Comparison of ENCODE assay signal across 8 cellular contexts in genomic region chr1:6180578-6181311, GRCh38. TPM values are rescaled to one million over a fixed set of nuclear protein-coding genes. Genes with fewer than 3 reads are reported as not detected.
DNase-seq lines count a peak whose midpoint lies in the region; ATAC-seq, FAIRE-seq and TF ChIP-seq lines count a peak whose summit lies in the region.

No MANE protein-coding gene starts in this region.

- no peak overlapping the region for H2AFZ ChIP-seq in H9 (ENCODE audit: low read length)
- no peak overlapping the region for H2AFZ ChIP-seq in K562 (ENCODE audit: low read depth, low read length)
- no peak overlapping the region for H2AFZ ChIP-seq in neural progenitor cell (replicated peaks)

- no peak overlapping the region for H2BK12ac ChIP-seq in H9 (ENCODE audit: insufficient read length, low read depth, low read length)

- no peak for TF ChIP-seq RAD21 in K562 (CRISPR knock-in tag; conservative IDR thresholded peaks at IDR 0.05 in 1 of 2, IDR thresholded peaks at IDR 0.05 in 1 of 2)

- no peak overlapping the region for H2AK5ac ChIP-seq in H9 (ENCODE audit: insufficient read length, low read length)

- H3K27ac ChIP-seq in H9 (ENCODE audit: insufficient read length, low read depth, low read length) (no peak overlapping the region), K562 (ENCODE audit: extremely low read depth, low read depth, low read length) (no peak overlapping the region), neural progenitor cell (no peak overlapping the region)

- no peaks in the 10 kb centered on the region for H3K9me3 Mint-ChIP-seq in H9
- no peaks in the 10 kb centered on the region for H3K9me3 Mint-ChIP-seq in neural progenitor cell

- peaks cover 32 to 40% of the 10 kb centered on the region in 2 experiments for H3K4me1 Mint-ChIP-seq in H9
- H3K4me1 Mint-ChIP-seq in neural progenitor cell: peaks cover 14% of the 10 kb centered on the region

- H4K8ac ChIP-seq in H9 (replicated peaks; ENCODE audit: insufficient read length, low read depth, low read length): no peak overlapping the region

- H3K36me3 ChIP-seq in K562 (ENCODE audit: control insufficient read depth, insufficient read depth, low read length): peaks cover 16% of the 10 kb centered on the region
- H3K36me3 ChIP-seq in neural progenitor cell: no peaks in the 10 kb centered on the region

- H3K4ac ChIP-seq in H9 (ENCODE audit: low read depth, low read length): no peak overlapping the region

- H3K4me1 ChIP-seq in H9 (ENCODE audit: insufficient read depth, low read length) (peaks cover 4% of the 10 kb centered on the region; the same call in 1 of the 2 replicates), K562 (replicated peaks in 1 of 2; ENCODE audit: control insufficient read depth in 2 of 2, insufficient read depth in 2 of 2, low read length in 2 of 2) (peaks cover 3 to 14% of the 10 kb centered on the region in 2 experiments; a peak in 3 of 5 replicates), neural progenitor cell (peaks cover 21% of the 10 kb centered on the region)

- H3K27ac Mint-ChIP-seq in H9: no peak overlapping the region
- H3K27ac Mint-ChIP-seq in neural progenitor cell: no peak overlapping the region

- TF ChIP-seq EP300 in K562 (IDR thresholded peaks at IDR 0.05; ENCODE audit: low read length): no peak

- intact Hi-C loops in K562 (cut with micrococcal nuclease): no loop called here

- no TSS peak for BruUV-seq in K562 (replicated peaks; lab: Mats Ljungman, UMichigan)

- H3K23ac ChIP-seq in H9 (ENCODE audit: insufficient read length, low read depth, low read length): no peak overlapping the region

- H3K79me2 ChIP-seq in H9 (ENCODE audit: insufficient read depth, low read length): no peaks in the 10 kb centered on the region
- peaks cover 1% of the 10 kb centered on the region; the same call in 1 of the 3 replicates for H3K79me2 ChIP-seq in K562 (ENCODE audit: control insufficient read depth, insufficient read depth, low read length)
- peaks cover 2% of the 10 kb centered on the region for H3K79me2 ChIP-seq in neural progenitor cell (ENCODE audit: low read depth)

- H3K9ac ChIP-seq in H9 (ENCODE audit: extremely low read depth, insufficient read length, low read length): no peak overlapping the region
- H3K9ac ChIP-seq in K562 (ENCODE audit: insufficient read depth in 1 of 2, low read depth in 2 of 2, low read length in 2 of 2): no peak overlapping the region; a peak in 1 of 4 replicates
- H3K9ac ChIP-seq in neural progenitor cell: no peak overlapping the region

- no peak overlapping the region for H2BK5ac ChIP-seq in H9 (ENCODE audit: insufficient read length, low read length)

- no peak for TF ChIP-seq POLR2A in K562 (conservative IDR thresholded peaks at IDR 0.05)

- no peak for FAIRE-seq in K562 (lab: Jason Lieb, UNC)

- CTCF ChIA-PET in K562 (lab: Yijun Ruan, JAX; ENCODE audit: low intra/inter-chr PET ratio): interaction anchor here (0.5 kb wide), 1 partner anchor 387 kb away, joined by 3 read pairs; no protein-coding TSS in a partner anchor
- CTCF ChIA-PET in GM10248 (lab: Yijun Ruan, JAX): interaction anchor here (1.0 to 1.2 kb wide), 2 partner anchors 12 to 28 kb away, joined by 3 read pairs; no protein-coding TSS in a partner anchor
- CTCF ChIA-PET in HEK293T (lab: Yijun Ruan, JAX): interaction anchor here (1.0 to 1.1 kb wide), 2 partner anchors 72 to 145 kb away, joined by 3 read pairs; no protein-coding TSS in a partner anchor

- in situ Hi-C loops in K562 (cut with MboI): no loop called here

- no peak overlapping the region for H4K91ac ChIP-seq in H9 (ENCODE audit: insufficient read length, low read depth, low read length)

- WGBS in H9 (ENCODE audit: extremely low coverage, insufficient read length, low lambda C conversion rate): no CpG with 5 or more reads among the region's 54 CpGs
- 74% methylated on average over 44 of the region's 54 CpGs for WGBS in K562 (ENCODE audit: insufficient coverage, low coverage, missing lambda C conversion rate)

- POLR2A ChIA-PET in K562 (lab: Yijun Ruan, JAX) (interaction anchor here (1.0 kb wide), 1 partner anchor 15 kb away, joined by 3 read pairs; no protein-coding TSS in a partner anchor), GM10248 (lab: Yijun Ruan, JAX) (no interaction called here), HEK293T (lab: Yijun Ruan, JAX) (no interaction called here)

- H3K9me3 ChIP-seq in H9 (ENCODE audit: control insufficient read depth, low read depth, low read length) (no peaks in the 10 kb centered on the region), K562 (replicated peaks; ENCODE audit: control insufficient read depth, insufficient read depth, low read depth, low read length) (no peaks in the 10 kb centered on the region), neural progenitor cell (ENCODE audit: low read depth) (no peaks in the 10 kb centered on the region)

- TF ChIP-seq CTCF in H9 (conservative IDR thresholded peaks at IDR 0.05) (no peak), K562 (IDR thresholded peaks at IDR 0.05 in 2 of 3, conservative IDR thresholded peaks at IDR 0.05 in 1 of 3; ENCODE audit: insufficient read depth in 2 of 3, low read depth in 1 of 3, low read length in 3 of 3) (no peak), neural progenitor cell (IDR thresholded peaks at IDR 0.05) (no peak), GM10248 (IDR thresholded peaks at IDR 0.05; ENCODE audit: control extremely low read depth, extremely low read depth, low read depth, missing control alignments) (no peak)

- H3K4me3 Mint-ChIP-seq in H9 (peak overlapping the region; percentile 48 to 74), neural progenitor cell (peak overlapping the region; percentile 67)

- H3K18ac ChIP-seq in H9 (ENCODE audit: insufficient read length, low read depth, low read length): peak overlapping the region; percentile 1

- H3T11ph ChIP-seq in H9 (ENCODE audit: low read length): no peak overlapping the region

- H3K56ac ChIP-seq in H9 (ENCODE audit: insufficient read length, low read depth, low read length): no peak overlapping the region

- peak overlapping the region; percentile 24; the same call in 1 of the 2 replicates for H3K14ac ChIP-seq in H9 (ENCODE audit: insufficient read depth, low read length)

- H2BK120ac ChIP-seq in H9 (ENCODE audit: low read depth, low read length, poor library complexity, severe bottlenecking): no peak overlapping the region

- no peaks in the 10 kb centered on the region for H3K23me2 ChIP-seq in H9 (ENCODE audit: insufficient read length, low read depth, low read length, poor library complexity, severe bottlenecking)

- peaks cover 45% of the 10 kb centered on the region for H3F3A ChIP-seq in neural progenitor cell (ENCODE audit: low read depth)

- peaks cover 3 to 16% (median 4%) of the 10 kb centered on the region in 3 experiments; a peak in 6 of 7 replicates for H3K36me3 Mint-ChIP-seq in H9 (ENCODE audit: insufficient read depth in 1 of 3, low read depth in 3 of 3)
- H3K36me3 Mint-ChIP-seq in neural progenitor cell: peaks cover 4% of the 10 kb centered on the region

- H4K20me1 ChIP-seq in H9 (ENCODE audit: control insufficient read depth, insufficient read depth, insufficient read length): no peaks in the 10 kb centered on the region
- peaks cover 48% of the 10 kb centered on the region for H4K20me1 ChIP-seq in K562 (replicated peaks; ENCODE audit: control insufficient read depth, insufficient read depth, low read length)
- peaks cover 75% of the 10 kb centered on the region for H4K20me1 ChIP-seq in neural progenitor cell (ENCODE audit: low read depth)

- H3K79me1 ChIP-seq in H9 (ENCODE audit: insufficient read depth, low read depth, low read length, poor library complexity, severe bottlenecking): no peaks in the 10 kb centered on the region

- no peak overlapping the region for H3K4me3 ChIP-seq in K562
- H3K4me3 ChIP-seq in neural progenitor cell: peak overlapping the region; percentile 51

- H3K27me3 ChIP-seq in H9 (ENCODE audit: insufficient read depth, low read length) (peaks cover 14% of the 10 kb centered on the region; the same call in 1 of the 2 replicates), K562 (ENCODE audit: control insufficient read depth in 2 of 2, insufficient read depth in 2 of 2, low read length in 2 of 2) (peaks cover 0 to 9% of the 10 kb centered on the region in 2 experiments; a peak in 1 of 5 replicates), neural progenitor cell (peaks cover 76% of the 10 kb centered on the region)

- no peak overlapping the region for H2BK15ac ChIP-seq in H9 (ENCODE audit: low read depth, low read length)

- H4K5ac ChIP-seq in H9 (ENCODE audit: insufficient read length, low read depth, low read length): no peak overlapping the region

- no peak overlapping the region for H3K4me2 ChIP-seq in H9 (ENCODE audit: insufficient read depth, insufficient read length, low read length)
- no peak overlapping the region for H3K4me2 ChIP-seq in K562 (ENCODE audit: insufficient read depth, low read length)
- peak overlapping the region; percentile 79 for H3K4me2 ChIP-seq in neural progenitor cell

- H2BK20ac ChIP-seq in H9 (ENCODE audit: low read depth, low read length, poor library complexity, severe bottlenecking): no peak overlapping the region

- H3K27me3 Mint-ChIP-seq in H9 (ENCODE audit: low read depth) (peaks cover 35% of the 10 kb centered on the region), neural progenitor cell (ENCODE audit: insufficient read depth, low read depth) (peaks cover 48% of the 10 kb centered on the region)

- peaks cover 4% of the 10 kb centered on the region for H3K9me1 ChIP-seq in K562 (ENCODE audit: control insufficient read depth, insufficient read depth, low read length)

- DNase-seq in COLO668 (lab: John Stamatoyannopoulos, UW; ENCODE audit: unreplicated experiment) (peak; percentile 46), H9 (peak; percentile 62), K562 (ENCODE audit: extremely low read depth in 1 of 4, low spot score in 3 of 4) (no peak), neural progenitor cell (ENCODE audit: low spot score) (peak; percentile 54), NCI-H1092 treated with DMSO at 0.1 percent for 48 hours (lab: John Stamatoyannopoulos, UW) (no peak), GM10248 (ENCODE audit: extremely low spot score) (no peak), hypothalamus (lab: John Stamatoyannopoulos, UW) (no peak), HEK293T (ENCODE audit: extremely low spot score) (no peak)

- ATAC-seq in K562: no peak

RNA-seq across cellular contexts. Expression of gene CHD5, which starts 0.6 kb away (rescaled TPM):
- total RNA-seq in H9 (2021) (0.99 and 1.6 TPM in 2 replicates), K562 (2014; rRNA removed) (0.18 and 0.49 TPM in 2 replicates), K562 (2014; rRNA removed; fragmentation: Illumina TruSeq; extraction: Trizol) (0.04 and 0.06 TPM in 2 replicates), K562 (2015; rRNA removed; fragmentation: Illumina TruSeq; extraction: Trizol) (0.04 and 0.07 TPM in 2 replicates), K562 (2021) (0.09 and 0.16 TPM in 2 replicates), neural progenitor cell (ENCODE audit: low replicate concordance) (0.17 and 0.22 TPM in 2 replicates)
- total RNA-seq in K562 (2011; cell fraction: chromatin; rRNA removed; ENCODE audit: low replicate concordance): 0.56 and 1.7 TPM in 2 replicates
- total RNA-seq in K562 (2011; cell fraction: nucleolus; rRNA removed): 0.53 and 0.67 TPM in 2 replicates
- total RNA-seq in K562 (2011; cell fraction: nucleoplasm; rRNA removed): 0.23 and 0.37 TPM in 2 replicates
- polyA plus RNA-seq in K562 (2011; rRNA removed) (0.11 and 0.16 TPM in 2 replicates), K562 (2014; fragmentation: Illumina TruSeq; extraction: Trizol) (0.03 and 0.39 TPM in 2 replicates), K562 (2014; fragmentation: Nextera tagmentation; extraction: Ambion mirVana) (not detected), K562 (2014; rRNA removed) (0.51 and 0.52 TPM in 2 replicates)
- polyA plus RNA-seq in K562 (2011; cell fraction: cytosol; rRNA removed): 0.07 and 0.16 TPM in 2 replicates
- polyA plus RNA-seq in K562 (2011; cell fraction: nucleus; rRNA removed): 0.75 and 1.2 TPM in 2 replicates
- polyA plus RNA-seq in K562 (2012): 0.09 and 0.18 TPM in 2 replicates
- 0.11 and 0.15 TPM in 2 replicates for polyA minus RNA-seq in K562 (2011; rRNA and poly(A)+ RNA removed)
- polyA minus RNA-seq in K562 (2011; cell fraction: cytosol; rRNA and poly(A)+ RNA removed): not detected in 2 replicates
- polyA minus RNA-seq in K562 (2011; cell fraction: nucleus; rRNA and poly(A)+ RNA removed): 0.67 TPM in 2 replicates

RNA-seq across cellular contexts. Expression of gene RPL22, which starts 18.6 kb away (rescaled TPM):
- total RNA-seq in H9 (2021) (547 and 582 TPM in 2 replicates), K562 (2014; rRNA removed) (344 and 467 TPM in 2 replicates), K562 (2014; rRNA removed; fragmentation: Illumina TruSeq; extraction: Trizol) (1,165 and 1,306 TPM in 2 replicates), K562 (2015; rRNA removed; fragmentation: Illumina TruSeq; extraction: Trizol) (548 and 579 TPM in 2 replicates), K562 (2021) (578 and 629 TPM in 2 replicates), neural progenitor cell (ENCODE audit: low replicate concordance) (261 and 410 TPM in 2 replicates)
- 123 and 176 TPM in 2 replicates for total RNA-seq in K562 (2011; cell fraction: chromatin; rRNA removed; ENCODE audit: low replicate concordance)
- 90.0 and 92.7 TPM in 2 replicates for total RNA-seq in K562 (2011; cell fraction: nucleolus; rRNA removed)
- 151 and 187 TPM in 2 replicates for total RNA-seq in K562 (2011; cell fraction: nucleoplasm; rRNA removed)
- polyA plus RNA-seq in K562 (2011; rRNA removed) (446 and 607 TPM in 2 replicates), K562 (2014; fragmentation: Illumina TruSeq; extraction: Trizol) (658 and 673 TPM in 2 replicates), K562 (2014; fragmentation: Nextera tagmentation; extraction: Ambion mirVana) (100 to 1,000 TPM; 581 to 618 TPM), K562 (2014; rRNA removed) (542 and 593 TPM in 2 replicates)
- polyA plus RNA-seq in K562 (2011; cell fraction: cytosol; rRNA removed): 48.5 and 166 TPM in 2 replicates
- polyA plus RNA-seq in K562 (2011; cell fraction: nucleus; rRNA removed): 62.0 and 114 TPM in 2 replicates
- polyA plus RNA-seq in K562 (2012): 1,489 and 2,642 TPM in 2 replicates
- 169 and 228 TPM in 2 replicates for polyA minus RNA-seq in K562 (2011; rRNA and poly(A)+ RNA removed)
- 72.4 and 86.6 TPM in 2 replicates for polyA minus RNA-seq in K562 (2011; cell fraction: cytosol; rRNA and poly(A)+ RNA removed)
- 44.0 and 81.2 TPM in 2 replicates for polyA minus RNA-seq in K562 (2011; cell fraction: nucleus; rRNA and poly(A)+ RNA removed)

RNA-seq across cellular contexts. Expression of gene RNF207, which starts 25.2 kb away (rescaled TPM):
- total RNA-seq in H9 (2021) (4.9 and 7.1 TPM in 2 replicates), K562 (2014; rRNA removed) (16.8 and 17.8 TPM in 2 replicates), K562 (2014; rRNA removed; fragmentation: Illumina TruSeq; extraction: Trizol) (5.3 and 7.0 TPM in 2 replicates), K562 (2015; rRNA removed; fragmentation: Illumina TruSeq; extraction: Trizol) (10.9 and 12.9 TPM in 2 replicates), K562 (2021) (21.7 and 26.6 TPM in 2 replicates), neural progenitor cell (ENCODE audit: low replicate concordance) (3.1 and 5.9 TPM in 2 replicates)
- total RNA-seq in K562 (2011; cell fraction: chromatin; rRNA removed; ENCODE audit: low replicate concordance): 82.0 and 222 TPM in 2 replicates
- 147 and 149 TPM in 2 replicates for total RNA-seq in K562 (2011; cell fraction: nucleolus; rRNA removed)
- total RNA-seq in K562 (2011; cell fraction: nucleoplasm; rRNA removed): 90.3 and 94.3 TPM in 2 replicates
- polyA plus RNA-seq in K562 (2011; rRNA removed) (10.8 and 17.6 TPM in 2 replicates), K562 (2014; fragmentation: Illumina TruSeq; extraction: Trizol) (13.4 and 14.7 TPM in 2 replicates), K562 (2014; fragmentation: Nextera tagmentation; extraction: Ambion mirVana) (1 to 10 TPM; 2.7 to 4.3 TPM), K562 (2014; rRNA removed) (30.6 and 37.1 TPM in 2 replicates)
- 7.7 and 14.1 TPM in 2 replicates for polyA plus RNA-seq in K562 (2011; cell fraction: cytosol; rRNA removed)
- 96.4 and 160 TPM in 2 replicates for polyA plus RNA-seq in K562 (2011; cell fraction: nucleus; rRNA removed)
- polyA plus RNA-seq in K562 (2012): 12.5 and 17.6 TPM in 2 replicates
- polyA minus RNA-seq in K562 (2011; rRNA and poly(A)+ RNA removed): 4.7 and 5.8 TPM in 2 replicates
- 9.4 and 12.2 TPM in 2 replicates for polyA minus RNA-seq in K562 (2011; cell fraction: cytosol; rRNA and poly(A)+ RNA removed)
- 44.0 and 47.4 TPM in 2 replicates for polyA minus RNA-seq in K562 (2011; cell fraction: nucleus; rRNA and poly(A)+ RNA removed)

RNA-seq across cellular contexts. Expression of gene ICMT, which starts 55.0 kb away (rescaled TPM):
- total RNA-seq in H9 (2021) (107 and 114 TPM in 2 replicates), K562 (2014; rRNA removed) (58.3 and 62.9 TPM in 2 replicates), K562 (2014; rRNA removed; fragmentation: Illumina TruSeq; extraction: Trizol) (56.6 and 58.2 TPM in 2 replicates), K562 (2015; rRNA removed; fragmentation: Illumina TruSeq; extraction: Trizol) (63.3 and 67.4 TPM in 2 replicates), K562 (2021) (63.7 and 74.3 TPM in 2 replicates), neural progenitor cell (ENCODE audit: low replicate concordance) (88.4 and 118 TPM in 2 replicates)
- 34.2 and 46.4 TPM in 2 replicates for total RNA-seq in K562 (2011; cell fraction: chromatin; rRNA removed; ENCODE audit: low replicate concordance)
- 48.3 and 55.9 TPM in 2 replicates for total RNA-seq in K562 (2011; cell fraction: nucleolus; rRNA removed)
- total RNA-seq in K562 (2011; cell fraction: nucleoplasm; rRNA removed): 56.2 and 77.6 TPM in 2 replicates
- polyA plus RNA-seq in K562 (2011; rRNA removed) (36.2 and 49.5 TPM in 2 replicates), K562 (2014; fragmentation: Illumina TruSeq; extraction: Trizol) (48.5 and 57.1 TPM in 2 replicates), K562 (2014; fragmentation: Nextera tagmentation; extraction: Ambion mirVana) (1 to 10 TPM; 4.3 to 6.3 TPM), K562 (2014; rRNA removed) (41.5 and 50.0 TPM in 2 replicates)
- polyA plus RNA-seq in K562 (2011; cell fraction: cytosol; rRNA removed): 46.0 and 48.8 TPM in 2 replicates
- polyA plus RNA-seq in K562 (2011; cell fraction: nucleus; rRNA removed): 20.4 and 21.7 TPM in 2 replicates
- polyA plus RNA-seq in K562 (2012): 43.1 and 44.0 TPM in 2 replicates
- 59.8 and 70.6 TPM in 2 replicates for polyA minus RNA-seq in K562 (2011; rRNA and poly(A)+ RNA removed)
- 38.5 and 45.1 TPM in 2 replicates for polyA minus RNA-seq in K562 (2011; cell fraction: cytosol; rRNA and poly(A)+ RNA removed)
- 12.3 and 16.6 TPM in 2 replicates for polyA minus RNA-seq in K562 (2011; cell fraction: nucleus; rRNA and poly(A)+ RNA removed)

Comparison
In these comparisons a context has a peak if more than half of its experiments do, and no peak if none do; other contexts are left out.
1. DNase-seq: peak in COLO668 (single experiment), H9 (single experiment) and neural progenitor cell (single experiment); none in K562 (0 of 4), NCI-H1092 treated with DMSO at 0.1 percent for 48 hours (single experiment), GM10248 (single experiment), hypothalamus (0 of 51) and HEK293T (single experiment).